In genomic region chr7:76296743-76297740, GRCh38 we compare ENCODE assay signal across 9 cellular contexts. TPM values are rescaled to one million over a fixed set of nuclear protein-coding genes. Genes with fewer than 3 reads are reported as not detected.
A peak's percentile ranks its signal among the peaks of the same experiment; 100 is the strongest.
DNase-seq lines count a peak whose midpoint lies in the region; TF ChIP-seq lines count a peak whose summit lies in the region.
"Had no signal": no experiment of that assay in that cellular context is flagged by ENCODE, and none has a peak within 500 bp of the region (broad histone marks: within the 10 kb centered on the region; RNA-seq: fewer than 3 reads in every experiment).

No MANE protein-coding gene starts in this region.

- H3K79me1 ChIP-seq in mesenchymal stem cell (replicated peaks; ENCODE audit: low read length, poor library complexity, severe bottlenecking), result no peaks in the 10 kb centered on the region

- POLR2A ChIA-PET in activated CD4-positive, alpha-beta memory T cell treated with anti-CD3 and anti-CD28 coated beads for 36 hours (lab: Charles Lee), result interaction anchor here (1.0 kb wide), 1 partner anchor 22 kb away, joined by 3 read pairs; no protein-coding TSS in a partner anchor

- H3K36me3 ChIP-seq in colonic mucosa (no peaks in the 10 kb centered on the region), mesenchymal stem cell (ENCODE audit: control insufficient read depth in 1 of 2, insufficient read depth in 2 of 2, low read depth in 1 of 2, low read length in 2 of 2) (no peaks in the 10 kb centered on the region), urinary bladder (ENCODE audit: insufficient read depth) (no peaks in the 10 kb centered on the region)

- H3K23ac ChIP-seq in mesenchymal stem cell (ENCODE audit: low read length in 2 of 2), result peak overlapping the region in 1 of 2 experiments; percentile 23

- no peak for TF ChIP-seq CTCF in colonic mucosa (IDR thresholded peaks at IDR 0.05)

- H3K4me1 Mint-ChIP-seq in activated CD4-positive, alpha-beta memory T cell treated with anti-CD3 and anti-CD28 coated beads for 36 hours (ENCODE audit: low read depth), result peaks cover 1% of the 10 kb centered on the region

- no peak overlapping the region for H2BK5ac ChIP-seq in mesenchymal stem cell (ENCODE audit: low read depth, low read length, poor library complexity, severe bottlenecking)

- WGBS in mesenchymal stem cell, result 76% methylated on average over 20 of the region's 22 CpGs
- 57% methylated on average over 22 of the region's 22 CpGs for WGBS in urinary bladder

- H3K27ac Mint-ChIP-seq in activated CD4-positive, alpha-beta memory T cell treated with anti-CD3 and anti-CD28 coated beads for 36 hours, result no peak overlapping the region

- no peak overlapping the region for H4K91ac ChIP-seq in mesenchymal stem cell (ENCODE audit: low read length)

- no peaks in the 10 kb centered on the region for H3K36me3 Mint-ChIP-seq in activated CD4-positive, alpha-beta memory T cell treated with anti-CD3 and anti-CD28 coated beads for 36 hours

- peak overlapping the region; percentile 51 for H2BK120ac ChIP-seq in mesenchymal stem cell (ENCODE audit: low read depth, low read length)

- H2BK12ac ChIP-seq in mesenchymal stem cell (ENCODE audit: low read length in 2 of 2), result peak overlapping the region; percentile 86 to 92

- no peak overlapping the region for H3K4me2 ChIP-seq in mesenchymal stem cell (ENCODE audit: low read length, poor library complexity, severe bottlenecking)

- peak overlapping the region; percentile 61 to 64 for H3K9ac ChIP-seq in colonic mucosa (ENCODE audit: low read depth in 2 of 2, low read length in 2 of 2)
- H3K9ac ChIP-seq in mesenchymal stem cell (ENCODE audit: low read length), result peak overlapping the region; percentile 83

- no peak overlapping the region for H4K8ac ChIP-seq in mesenchymal stem cell (ENCODE audit: low read length)

- peak overlapping the region; percentile 86 for H3K27ac ChIP-seq in colonic mucosa
- H3K27ac ChIP-seq in mesenchymal stem cell (ENCODE audit: low read length, poor library complexity, severe bottlenecking), result no peak overlapping the region
- peak overlapping the region; percentile 91 for H3K27ac ChIP-seq in urinary bladder (ENCODE audit: low read depth)

- no peaks in the 10 kb centered on the region for H3K9me3 ChIP-seq in colonic mucosa
- H3K9me3 ChIP-seq in mesenchymal stem cell (ENCODE audit: control insufficient read depth, low read length), result no peaks in the 10 kb centered on the region

- H3K4me1 ChIP-seq in colonic mucosa (peaks cover 28% of the 10 kb centered on the region), mesenchymal stem cell (ENCODE audit: control insufficient read depth, insufficient read depth, low read depth, low read length) (peaks cover 32% of the 10 kb centered on the region), urinary bladder (ENCODE audit: insufficient read depth) (peaks cover 1% of the 10 kb centered on the region)

- intact Hi-C loops in colonic mucosa (cut with DNase I), result no loop called here
- intact Hi-C loops in activated CD4-positive, alpha-beta memory T cell treated with anti-CD3 and anti-CD28 coated beads for 36 hours (cut with micrococcal nuclease), result no loop called here

- no peaks in the 10 kb centered on the region for H3K27me3 Mint-ChIP-seq in activated CD4-positive, alpha-beta memory T cell treated with anti-CD3 and anti-CD28 coated beads for 36 hours

- no peaks in the 10 kb centered on the region for H3K9me3 Mint-ChIP-seq in activated CD4-positive, alpha-beta memory T cell treated with anti-CD3 and anti-CD28 coated beads for 36 hours

- DNase-seq in NCI-H510A treated with DMSO at 0.1 percent for 48 hours (lab: John Stamatoyannopoulos, UW), result peak; percentile 25
- DNase-seq in NCI-H510A (lab: John Stamatoyannopoulos, UW), result no peak
- peak; percentile 93 for DNase-seq in colonic mucosa
- peak; percentile 84 for DNase-seq in mesenchymal stem cell
- no peak for DNase-seq in NCI-H2227 (lab: John Stamatoyannopoulos, UW; ENCODE audit: unreplicated experiment)
- no peak for DNase-seq in activated naive CD4-positive, alpha-beta T cell (lab: John Stamatoyannopoulos, UW)
- no peak for DNase-seq in activated CD4-positive, alpha-beta memory T cell treated with anti-CD3 and anti-CD28 coated beads for 36 hours
- DNase-seq: NCI-H446 had no signal

- no peak overlapping the region for H3K4ac ChIP-seq in mesenchymal stem cell (ENCODE audit: low read depth in 1 of 2, low read length in 2 of 2)

- H2BK15ac ChIP-seq in mesenchymal stem cell (ENCODE audit: low read depth, poor library complexity, severe bottlenecking), result peak overlapping the region; percentile 96

- CTCF ChIA-PET in activated CD4-positive, alpha-beta memory T cell treated with anti-CD3 and anti-CD28 coated beads for 36 hours (lab: Charles Lee), result interaction anchor here (0.8 to 2.4 kb wide), 3 partner anchors 10 to 19 kb away, joined by 3 to 16 read pairs (median 4); no protein-coding TSS in a partner anchor

- H2AFZ ChIP-seq in mesenchymal stem cell (ENCODE audit: low read depth, low read length), result no peak overlapping the region

- H3K4me3 ChIP-seq in colonic mucosa, result no peak overlapping the region
- peak overlapping the region in 1 of 2 experiments; percentile 30 for H3K4me3 ChIP-seq in mesenchymal stem cell (ENCODE audit: insufficient read depth in 1 of 2, low read depth in 1 of 2, low read length in 2 of 2)
- no peak overlapping the region for H3K4me3 ChIP-seq in urinary bladder (ENCODE audit: low read depth, low read length)

- peak overlapping the region; percentile 33 to 86 for H3K18ac ChIP-seq in mesenchymal stem cell (ENCODE audit: low read depth in 1 of 2, low read length in 2 of 2)

- peak overlapping the region; percentile 66 for H2AK5ac ChIP-seq in mesenchymal stem cell (ENCODE audit: low read length, severe bottlenecking)

- H3K4me3 Mint-ChIP-seq in activated CD4-positive, alpha-beta memory T cell treated with anti-CD3 and anti-CD28 coated beads for 36 hours, result no peak overlapping the region

- peak overlapping the region in 1 of 2 experiments; percentile 53 for H3K14ac ChIP-seq in mesenchymal stem cell (ENCODE audit: low read length in 2 of 2)

- H3K27me3 ChIP-seq in colonic mucosa, result no peaks in the 10 kb centered on the region
- H3K27me3 ChIP-seq in mesenchymal stem cell (ENCODE audit: control insufficient read depth in 1 of 2, insufficient read depth in 1 of 2, low read length in 2 of 2), result no peaks in the 10 kb centered on the region

RNA-seq across cellular contexts. Expression of gene HSPB1, which starts 5.4 kb away (rescaled TPM):
- total RNA-seq in colonic mucosa, result 100 to 1,000 TPM; 539 to 844 TPM
- 794 TPM for polyA plus RNA-seq in mesenchymal stem cell (2013, experiment 1 of 2)
- 815 TPM for polyA plus RNA-seq in mesenchymal stem cell (2013, experiment 2 of 2)
- 53.1 TPM for total RNA-seq in urinary bladder
- polyA plus RNA-seq in urinary bladder, result 2,722 TPM
- 100 to 1,000 TPM; 119 to 127 TPM for total RNA-seq in activated CD4-positive, alpha-beta memory T cell treated with anti-CD3 and anti-CD28 coated beads for 36 hours

Comparison
In these comparisons a context has a peak if more than half of its experiments do, and no peak if none do; other contexts are left out.
1. DNase-seq: peak in NCI-H510A treated with DMSO at 0.1 percent for 48 hours (single experiment), colonic mucosa (single experiment) and mesenchymal stem cell (single experiment); none in NCI-H510A (single experiment), NCI-H2227 (single experiment), activated naive CD4-positive, alpha-beta T cell (0 of 4) and activated CD4-positive, alpha-beta memory T cell treated with anti-CD3 and anti-CD28 coated beads for 36 hours (single experiment).